In genomic region chr14:62031504-62031903, GRCh38 we compare ENCODE assay signal across 24 cellular contexts.
"Had no signal": no experiment of that assay in that cellular context is flagged by ENCODE, and none has a peak within 500 bp of the region (broad histone marks: within the 10 kb centered on the region; RNA-seq: fewer than 3 reads in every experiment).

No MANE protein-coding gene starts in this region.

- H3K4me2 ChIP-seq: hepatocyte had no signal

- ATAC-seq: activated CD8-positive, alpha-beta T cell treated with anti-CD3 and anti-CD28 coated beads for 36 hours; natural killer cell treated with Interleukin-12 subunit alpha and Interleukin-12 subunit beta and Interleukin-15 and Interleukin-18, amount 100 ng/mL, for 72 hours; pancreas; stimulated activated memory B cell treated with anti-CD40 and anti-IgM and Interleukin-4, amounts not matched to agents 10 μg/mL and 1 μg/mL and 100 μg/mL, for 72 hours; T-cell had no signal

- H3K27ac Mint-ChIP-seq: activated B cell treated with CpG ODN at 0.5 μM for 24 hours; activated CD8-positive, alpha-beta T cell treated with anti-CD3 and anti-CD28 coated beads for 36 hours; activated naive CD4-positive, alpha-beta T cell treated with anti-CD3 and anti-CD28 coated beads, Interleukin-2, amount 50 U/mL, for 24 hours; mesothelial cell of epicardium; natural killer cell treated with Interleukin-12 subunit alpha and Interleukin-12 subunit beta and Interleukin-15 and Interleukin-18, amount 100 ng/mL, for 72 hours; stimulated activated memory B cell treated with anti-CD40 and anti-IgM and Interleukin-4, amounts not matched to agents 10 μg/mL and 1 μg/mL and 100 μg/mL, for 72 hours; T-cell had no signal

- H3K4me3 Mint-ChIP-seq: activated B cell treated with CpG ODN at 0.5 μM for 24 hours; activated CD8-positive, alpha-beta T cell treated with anti-CD3 and anti-CD28 coated beads for 36 hours; activated naive CD4-positive, alpha-beta T cell treated with anti-CD3 and anti-CD28 coated beads, Interleukin-2, amount 50 U/mL, for 24 hours; activated T-cell treated with anti-CD3 and anti-CD28 coated beads, Interleukin-2, amount 50 U/mL, for 4 hours; mesothelial cell of epicardium; natural killer cell treated with Interleukin-12 subunit alpha and Interleukin-12 subunit beta and Interleukin-15 and Interleukin-18, amount 100 ng/mL, for 72 hours; stimulated activated memory B cell treated with anti-CD40 and anti-IgM and Interleukin-4, amounts not matched to agents 10 μg/mL and 1 μg/mL and 100 μg/mL, for 72 hours; T-cell had no signal

- H3K36me3 ChIP-seq: cardiac muscle cell, neutrophil, pancreas, sigmoid colon, thoracic aorta, upper lobe of left lung had no signal

- H3K79me2 ChIP-seq: hepatocyte had no signal

- H3K4me1 ChIP-seq: sigmoid colon, upper lobe of left lung had no signal

- H3K36me3 Mint-ChIP-seq: activated naive CD4-positive, alpha-beta T cell treated with anti-CD3 and anti-CD28 coated beads, Interleukin-2, amount 50 U/mL, for 24 hours; mesothelial cell of epicardium; stimulated activated memory B cell treated with anti-CD40 and anti-IgM and Interleukin-4, amounts not matched to agents 10 μg/mL and 1 μg/mL and 100 μg/mL, for 72 hours; T-cell had no signal

- H3K4me1 Mint-ChIP-seq: activated naive CD4-positive, alpha-beta T cell treated with anti-CD3 and anti-CD28 coated beads, Interleukin-2, amount 50 U/mL, for 24 hours; mesothelial cell of epicardium; T-cell had no signal

- H3K27me3 ChIP-seq: cardiac muscle cell, neutrophil, pancreas, sigmoid colon, upper lobe of left lung had no signal

- H3K27ac ChIP-seq: cardiac muscle cell, hepatocyte, neutrophil, pancreas, sigmoid colon, thoracic aorta, upper lobe of left lung had no signal

- H3K9me3 Mint-ChIP-seq: activated CD8-positive, alpha-beta T cell treated with anti-CD3 and anti-CD28 coated beads for 36 hours; activated naive CD4-positive, alpha-beta T cell treated with anti-CD3 and anti-CD28 coated beads, Interleukin-2, amount 50 U/mL, for 24 hours; activated T-cell treated with anti-CD3 and anti-CD28 coated beads, Interleukin-2, amount 50 U/mL, for 4 hours; natural killer cell treated with Interleukin-12 subunit alpha and Interleukin-12 subunit beta and Interleukin-15 and Interleukin-18, amount 100 ng/mL, for 72 hours had no signal

- FAIRE-seq: endothelial cell of umbilical vein, pancreas had no signal

- H2AFZ ChIP-seq: hepatocyte had no signal

- H3K9me3 ChIP-seq: neutrophil, pancreas, sigmoid colon, thoracic aorta, upper lobe of left lung had no signal

- H3K27me3 Mint-ChIP-seq: activated B cell treated with CpG ODN at 0.5 μM for 24 hours; stimulated activated memory B cell treated with anti-CD40 and anti-IgM and Interleukin-4, amounts not matched to agents 10 μg/mL and 1 μg/mL and 100 μg/mL, for 72 hours had no signal

- DNase-seq: activated B cell treated with CpG ODN at 0.5 μM for 24 hours; activated CD4-positive, alpha-beta T cell treated with anti-CD3 and anti-CD28 coated beads for 48 hours; activated CD8-positive, alpha-beta T cell treated with anti-CD3 and anti-CD28 coated beads for 36 hours; activated effector memory CD4-positive, alpha-beta T cell treated with anti-CD3 and anti-CD28 coated beads, Interleukin-2, amount 50 U/mL, for 16 hours; activated T-cell treated with anti-CD3 and anti-CD28 coated beads, Interleukin-2, amount 50 U/mL, for 4 hours; amniotic stem cell; dermis blood vessel endothelial cell; effector memory CD4-positive, alpha-beta T cell; islet precursor cell; pancreas; sigmoid colon; stimulated activated CD4-positive, alpha-beta T cell treated with anti-CD3 and anti-CD28 coated beads, Interleukin-4, amount 100 ng/mL, for 24 hours; T-cell; upper lobe of left lung had no signal

- H3K4me3 ChIP-seq: cardiac muscle cell, hepatocyte, lung, pancreas, sigmoid colon, thoracic aorta, upper lobe of left lung had no signal
